10 cellular contexts compared by ENCODE assay signal in the genomic region with DNA sequence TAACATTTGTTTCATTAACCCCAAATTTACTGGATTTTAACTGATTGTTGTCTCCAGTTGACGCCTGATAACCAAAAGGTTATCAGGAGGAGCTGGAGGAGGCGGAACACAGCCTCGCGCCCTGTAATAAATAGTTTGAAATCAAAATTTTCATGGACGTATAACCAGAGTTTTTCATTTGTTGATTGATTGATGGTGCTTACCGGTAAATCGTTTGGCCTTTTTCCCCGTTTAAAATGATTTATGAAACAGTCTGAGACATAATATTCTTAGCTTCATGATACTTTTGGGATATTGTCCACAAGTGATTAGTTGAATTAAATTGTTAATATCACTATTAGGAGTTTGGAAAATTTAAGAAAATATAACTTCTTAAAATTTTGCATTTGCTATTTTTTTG. TPM values are rescaled to one million over a fixed set of nuclear protein-coding genes. Genes with fewer than 3 reads are reported as not detected.
DNase-seq lines count a peak whose midpoint lies in the region; ATAC-seq and TF ChIP-seq lines count a peak whose summit lies in the region.
"Had no signal": no experiment of that assay in that cellular context is flagged by ENCODE, and none has a peak within 500 bp of the region (broad histone marks: within the 10 kb centered on the region; RNA-seq: fewer than 3 reads in every experiment).

No MANE protein-coding gene starts in this region.

- TF ChIP-seq POLR2A in spleen (IDR thresholded peaks at IDR 0.05) = no peak

- ATAC-seq in activated CD8-positive, alpha-beta T cell treated with anti-CD3 and anti-CD28 coated beads, Interleukin-2, amount 10 ng/mL, durations not matched to agents 7 days and 5 days = no peak
- no peak for ATAC-seq in activated CD8-positive, alpha-beta T cell treated with anti-CD3 and anti-CD28 coated beads for 36 hours
- ATAC-seq in HG02973 (IDR thresholded peaks at IDR 0.05; ENCODE audit: unreplicated experiment) = no peak

- no peak overlapping the region for H2BK5ac ChIP-seq in mesendoderm (ENCODE audit: low read length)

- H3K27me3 ChIP-seq in spleen (replicated peaks in 1 of 7) (no peaks in the 10 kb centered on the region), mesendoderm (ENCODE audit: insufficient read depth, low read length, poor library complexity) (no peaks in the 10 kb centered on the region)

- no peak overlapping the region for H3K27ac Mint-ChIP-seq in activated CD8-positive, alpha-beta T cell treated with anti-CD3 and anti-CD28 coated beads, Interleukin-2, amount 10 ng/mL, durations not matched to agents 7 days and 5 days
- no peak overlapping the region for H3K27ac Mint-ChIP-seq in activated CD8-positive, alpha-beta T cell treated with anti-CD3 and anti-CD28 coated beads for 36 hours

- peaks cover 18% of the 10 kb centered on the region for H3K79me1 ChIP-seq in mesendoderm (ENCODE audit: low read length)

- no peaks in the 10 kb centered on the region for H3K9me3 ChIP-seq in SK-N-MC (ENCODE audit: low read depth, low read length)
- no peaks in the 10 kb centered on the region for H3K9me3 ChIP-seq in spleen

- no peak for TF ChIP-seq CTCF in activated CD8-positive, alpha-beta T cell treated with anti-CD3 and anti-CD28 coated beads for 36 hours (IDR thresholded peaks at IDR 0.05)
- TF ChIP-seq CTCF in foreskin fibroblast (IDR thresholded peaks at IDR 0.05; ENCODE audit: low read depth, low read length) (no peak), spleen (IDR thresholded peaks at IDR 0.05 in 8 of 11, conservative IDR thresholded peaks at IDR 0.05 in 3 of 11) (no peak)

- H4K8ac ChIP-seq in mesendoderm (ENCODE audit: low read depth, low read length) = no peak overlapping the region

- no peak for DNase-seq in activated CD8-positive, alpha-beta T cell treated with anti-CD3 and anti-CD28 coated beads, Interleukin-2, amount 10 ng/mL, durations not matched to agents 7 days and 5 days
- no peak for DNase-seq in activated CD8-positive, alpha-beta T cell treated with anti-CD3 and anti-CD28 coated beads for 36 hours
- DNase-seq in SK-N-MC (ENCODE audit: low read depth, low spot score) (no peak), foreskin fibroblast (no peak), spleen (no peak), NCI-H2107 treated with DMSO at 0.1 percent for 48 hours (lab: John Stamatoyannopoulos, UW; ENCODE audit: unreplicated experiment) (no peak), mesendoderm (no peak)
- DNase-seq: ACHN, KG1 had no signal

- H2BK15ac ChIP-seq in mesendoderm (replicated peaks; ENCODE audit: low read depth) = no peak overlapping the region

- H3K56ac ChIP-seq in mesendoderm (ENCODE audit: low read length) = no peak overlapping the region

- no peak overlapping the region for H3K23ac ChIP-seq in mesendoderm (ENCODE audit: low read length)

- H3K36me3 ChIP-seq in SK-N-MC (ENCODE audit: insufficient read depth, low read length) (no peaks in the 10 kb centered on the region), spleen (no peaks in the 10 kb centered on the region), mesendoderm (ENCODE audit: control insufficient read depth, insufficient read depth, low read length) (no peaks in the 10 kb centered on the region)

- no peaks in the 10 kb centered on the region for H3K36me3 Mint-ChIP-seq in activated CD8-positive, alpha-beta T cell treated with anti-CD3 and anti-CD28 coated beads, Interleukin-2, amount 10 ng/mL, durations not matched to agents 7 days and 5 days (ENCODE audit: low read depth)
- no peaks in the 10 kb centered on the region for H3K36me3 Mint-ChIP-seq in activated CD8-positive, alpha-beta T cell treated with anti-CD3 and anti-CD28 coated beads for 36 hours (ENCODE audit: low read depth)

- H3K27me3 Mint-ChIP-seq in activated CD8-positive, alpha-beta T cell treated with anti-CD3 and anti-CD28 coated beads, Interleukin-2, amount 10 ng/mL, durations not matched to agents 7 days and 5 days (ENCODE audit: low read depth) = no peaks in the 10 kb centered on the region
- H3K27me3 Mint-ChIP-seq in activated CD8-positive, alpha-beta T cell treated with anti-CD3 and anti-CD28 coated beads for 36 hours = no peaks in the 10 kb centered on the region

- WGBS in spleen, 5 donors = 51 to 63% (median 61%) methylated on average over 8 of the region's 8 CpGs
- WGBS in mesendoderm (ENCODE audit: extremely low coverage, insufficient coverage, low lambda C conversion rate) = no CpG with 5 or more reads among the region's 8 CpGs

- H3K4ac ChIP-seq in mesendoderm (ENCODE audit: low read depth, low read length) = no peak overlapping the region

- H3K4me3 Mint-ChIP-seq in activated CD8-positive, alpha-beta T cell treated with anti-CD3 and anti-CD28 coated beads, Interleukin-2, amount 10 ng/mL, durations not matched to agents 7 days and 5 days = peak overlapping the region; percentile 84
- no peak overlapping the region for H3K4me3 Mint-ChIP-seq in activated CD8-positive, alpha-beta T cell treated with anti-CD3 and anti-CD28 coated beads for 36 hours

- no peak overlapping the region for H3K18ac ChIP-seq in mesendoderm (ENCODE audit: low read length)

- peak overlapping the region; percentile 87 for H3K9ac ChIP-seq in SK-N-MC (ENCODE audit: insufficient read length)
- no peak overlapping the region for H3K9ac ChIP-seq in mesendoderm (ENCODE audit: low read length)

- CTCF ChIA-PET in activated CD8-positive, alpha-beta T cell treated with anti-CD3 and anti-CD28 coated beads, Interleukin-2, amount 10 ng/mL, durations not matched to agents 7 days and 5 days (lab: Charles Lee) = interaction anchor here (0.5 to 2.1 kb wide), 7 partner anchors 9 to 330 kb away, joined by 3 to 7 read pairs (median 3); no protein-coding TSS in a partner anchor
- CTCF ChIA-PET in activated CD8-positive, alpha-beta T cell treated with anti-CD3 and anti-CD28 coated beads for 36 hours (lab: Charles Lee) = no interaction called here

- peaks cover 18% of the 10 kb centered on the region for H3K79me2 ChIP-seq in mesendoderm (ENCODE audit: control insufficient read depth, insufficient read depth, low read length)

- H3K4me1 ChIP-seq in spleen = peaks cover 7 to 39% (median 22%) of the 10 kb centered on the region in 6 donors
- peaks cover 4% of the 10 kb centered on the region for H3K4me1 ChIP-seq in mesendoderm (ENCODE audit: control insufficient read depth, low read depth, low read length)

- H3K4me1 Mint-ChIP-seq in activated CD8-positive, alpha-beta T cell treated with anti-CD3 and anti-CD28 coated beads, Interleukin-2, amount 10 ng/mL, durations not matched to agents 7 days and 5 days (ENCODE audit: low read depth) = peaks cover 19% of the 10 kb centered on the region
- peaks cover 18% of the 10 kb centered on the region for H3K4me1 Mint-ChIP-seq in activated CD8-positive, alpha-beta T cell treated with anti-CD3 and anti-CD28 coated beads for 36 hours (ENCODE audit: low read depth)

- no peak overlapping the region for H2BK120ac ChIP-seq in mesendoderm (ENCODE audit: low read depth, low read length)

- peak overlapping the region; percentile 21; the same call in 1 of the 2 replicates for H3K27ac ChIP-seq in SK-N-MC
- peak overlapping the region in 7 of 8 donors; percentile 17 to 91 (median 87) for H3K27ac ChIP-seq in spleen
- H3K27ac ChIP-seq in mesendoderm (ENCODE audit: low read depth, low read length) = no peak overlapping the region

- H2AK5ac ChIP-seq in mesendoderm (ENCODE audit: low read length) = no peak overlapping the region

- H3K4me2 ChIP-seq in mesendoderm (ENCODE audit: low read length) = no peak overlapping the region

- POLR2A ChIA-PET in activated CD8-positive, alpha-beta T cell treated with anti-CD3 and anti-CD28 coated beads, Interleukin-2, amount 10 ng/mL, durations not matched to agents 7 days and 5 days (lab: Charles Lee) = interaction anchor here (2.5 kb wide), 1 partner anchor 64 kb away, joined by 27 read pairs; the partner anchor contains the start of gene MLLT3
- POLR2A ChIA-PET in activated CD8-positive, alpha-beta T cell treated with anti-CD3 and anti-CD28 coated beads for 36 hours (lab: Charles Lee) = interaction anchor here (0.6 to 2.4 kb wide), 3 partner anchors 61 to 381 kb away, joined by 3 to 10 read pairs (median 4); partner anchors contain the start of gene MLLT3

- peak overlapping the region; percentile 94 for H3K4me3 ChIP-seq in SK-N-MC
- H3K4me3 ChIP-seq in foreskin fibroblast (ENCODE audit: low read depth in 1 of 2, low read length in 2 of 2) = peak overlapping the region; percentile 74 to 79
- peak overlapping the region in 2 of 8 donors; percentile 75 to 95 for H3K4me3 ChIP-seq in spleen
- H3K4me3 ChIP-seq in mesendoderm (ENCODE audit: low read length) = no peak overlapping the region

- intact Hi-C loops in activated CD8-positive, alpha-beta T cell treated with anti-CD3 and anti-CD28 coated beads for 36 hours (cut with micrococcal nuclease) = no loop called here
- intact Hi-C loops in spleen (cut with DNase I; ENCODE audit: low total_unique reads) = no loop called here

- no peaks in the 10 kb centered on the region for H3K9me3 Mint-ChIP-seq in activated CD8-positive, alpha-beta T cell treated with anti-CD3 and anti-CD28 coated beads, Interleukin-2, amount 10 ng/mL, durations not matched to agents 7 days and 5 days (ENCODE audit: insufficient read depth)
- no peaks in the 10 kb centered on the region for H3K9me3 Mint-ChIP-seq in activated CD8-positive, alpha-beta T cell treated with anti-CD3 and anti-CD28 coated beads for 36 hours

- no peak overlapping the region for H4K5ac ChIP-seq in mesendoderm (ENCODE audit: low read length)

RNA-seq across cellular contexts. Expression of gene FOCAD, which starts 1.7 kb away (rescaled TPM):
- 10 to 100 TPM; 31.5 to 32.8 TPM for total RNA-seq in activated CD8-positive, alpha-beta T cell treated with anti-CD3 and anti-CD28 coated beads, Interleukin-2, amount 10 ng/mL, durations not matched to agents 7 days and 5 days
- total RNA-seq in activated CD8-positive, alpha-beta T cell treated with anti-CD3 and anti-CD28 coated beads for 36 hours = 10 to 100 TPM; 37.3 to 42.8 TPM
- total RNA-seq in spleen = 10 to 100 TPM; 10.8 to 33.2 (median 23.7) TPM
- 1 to 10 TPM; 3.0 to 3.7 (median 3.0) TPM for polyA plus RNA-seq in spleen
- 12.7 TPM for polyA plus RNA-seq in mesendoderm (2013, experiment 1 of 2)
- polyA plus RNA-seq in mesendoderm (2013, experiment 2 of 2) = 13.1 TPM
